In genomic region chr9:98951967-98952366, GRCh38 we compare ENCODE assay signal across 19 cellular contexts.
"Had no signal": no experiment of that assay in that cellular context is flagged by ENCODE, and none has a peak within 500 bp of the region (broad histone marks: within the 10 kb centered on the region; RNA-seq: fewer than 3 reads in every experiment).

No MANE protein-coding gene starts in this region.

- H3K4me1 ChIP-seq: spleen had no signal

- H3K79me2 ChIP-seq: hepatocyte had no signal

- H3K9me3 ChIP-seq: thoracic aorta had no signal

- H3K36me3 ChIP-seq: spleen, thoracic aorta, WERI-Rb-1 had no signal

- H3K27ac ChIP-seq: epithelial cell of prostate, hepatocyte, spleen, thoracic aorta, WERI-Rb-1 had no signal

- DNase-seq: activated CD4-positive, alpha-beta T cell treated with anti-CD3 and anti-CD28 coated beads, Interleukin-2, amount 50 U/mL, for 1 hour; activated CD4-positive, CD25-positive, alpha-beta regulatory T cell treated with anti-CD3 and anti-CD28 coated beads, Interleukin-2, amount 50 U/mL, for 72 hours; activated CD8-positive, alpha-beta T cell treated with anti-CD3 and anti-CD28 coated beads, Interleukin-2, amount 10 ng/mL, durations not matched to agents 7 days and 5 days; activated T-cell treated with anti-CD3 and anti-CD28 coated beads, Interleukin-2, amount 50 U/mL, for 1 hour; cerebellar nuclear complex; cortex of kidney; immature natural killer cell; left ventricle myocardium superior; nucleus accumbens; posterior cingulate gyrus; spleen; stimulated activated CD4-positive, alpha-beta T cell treated with anti-CD3 and anti-CD28 coated beads, Interleukin-4, amount 100 ng/mL, for 1 hour; stimulated activated naive CD4-positive, alpha-beta T cell treated with Interleukin-2 at 50 U/mL for 16 hours; T-helper 1 cell; WERI-Rb-1 had no signal

- H3K4me2 ChIP-seq: hepatocyte had no signal

- ATAC-seq: activated CD8-positive, alpha-beta T cell treated with anti-CD3 and anti-CD28 coated beads, Interleukin-2, amount 10 ng/mL, durations not matched to agents 7 days and 5 days; activated naive CD4-positive, alpha-beta T cell treated with anti-CD3 and anti-CD28 coated beads, Interleukin-2, amount 50 U/mL, for 72 hours; left ventricle myocardium superior had no signal

- H2AFZ ChIP-seq: hepatocyte had no signal

- H3K4me3 ChIP-seq: hepatocyte, spleen, thoracic aorta had no signal
